ENCODE assay signal across 8 cellular contexts in genomic region chr7:81769891-81770818, GRCh38. TPM values are rescaled to one million over a fixed set of nuclear protein-coding genes. Genes with fewer than 3 reads are reported as not detected.
DNase-seq lines count a peak whose midpoint lies in the region; ATAC-seq and TF ChIP-seq lines count a peak whose summit lies in the region.

Gene HGF, minus strand, starts transcription at chr7:81770047. Its CDS starts 76 bp downstream, at chr7:81769971.

- H3K27me3 Mint-ChIP-seq in osteocyte (ENCODE audit: unreplicated experiment) (no peaks in the 10 kb centered on the region), Calu3 (ENCODE audit: unreplicated experiment) (no peaks in the 10 kb centered on the region)

- ATAC-seq in GM18867 (IDR thresholded peaks at IDR 0.05; ENCODE audit: unreplicated experiment) (no peak), GM21786 (IDR thresholded peaks at IDR 0.05; ENCODE audit: unreplicated experiment) (no peak)

- intact Hi-C loops in Calu3 (cut with micrococcal nuclease; ENCODE audit: unreplicated experiment) = no loop called here

- CTCF ChIA-PET in Calu3 (lab: Charles Lee) = interaction anchor here (0.6 kb wide), 1 partner anchor 270 kb away, joined by 3 read pairs; no protein-coding TSS in a partner anchor

- DNase-seq in EL = peak; percentile 63
- peak; percentile 59 for DNase-seq in OCI-M1 (lab: John Stamatoyannopoulos, UW)
- peak; percentile 94 for DNase-seq in fibroblast of villous mesenchyme (ENCODE audit: low read depth)
- no peak for DNase-seq in osteocyte (ENCODE audit: extremely low spot score, unreplicated experiment)
- DNase-seq in Calu3 = no peak
- no peak for DNase-seq in OCI-M2 (lab: John Stamatoyannopoulos, UW; ENCODE audit: unreplicated experiment)

- H3K9me3 Mint-ChIP-seq in osteocyte (ENCODE audit: unreplicated experiment) (peaks cover 5% of the 10 kb centered on the region), Calu3 (ENCODE audit: low read depth, unreplicated experiment) (no peaks in the 10 kb centered on the region)

- peak within 1 kb of the TSS; percentile 83 for H3K4me3 ChIP-seq in fibroblast of villous mesenchyme (ENCODE audit: low read depth, low read length)

- no TSS peak for BruUV-seq in Calu3 (replicated peaks; lab: Mats Ljungman, UMichigan)

- peak within 1 kb of the TSS; percentile 70 for H3K4me3 Mint-ChIP-seq in osteocyte (ENCODE audit: unreplicated experiment)
- no peak within 1 kb of the TSS for H3K4me3 Mint-ChIP-seq in Calu3 (ENCODE audit: low read depth, unreplicated experiment)

- TF ChIP-seq CTCF in fibroblast of villous mesenchyme (IDR thresholded peaks at IDR 0.05; ENCODE audit: insufficient read depth, low read depth, low read length) (peak; percentile 38), osteocyte (IDR thresholded peaks at IDR 0.05) (peak; percentile 24), Calu3 (IDR thresholded peaks at IDR 0.05; ENCODE audit: unreplicated experiment) (no peak)

- H3K4me1 Mint-ChIP-seq in osteocyte (ENCODE audit: unreplicated experiment) (peaks cover 57% of the 10 kb centered on the region), Calu3 (ENCODE audit: low read depth, unreplicated experiment) (no peaks in the 10 kb centered on the region)

- H3K36me3 Mint-ChIP-seq in osteocyte (ENCODE audit: unreplicated experiment) (peaks cover 25% of the 10 kb centered on the region), Calu3 (ENCODE audit: insufficient read depth, unreplicated experiment) (no peaks in the 10 kb centered on the region)

- H3K27ac Mint-ChIP-seq in osteocyte (ENCODE audit: unreplicated experiment) (peak within 1 kb of the TSS; percentile 79), Calu3 (ENCODE audit: unreplicated experiment) (no peak within 1 kb of the TSS)

RNA-seq across cellular contexts. Expression of gene HGF, which starts in this region (rescaled TPM):
- total RNA-seq in fibroblast of villous mesenchyme (33.2 and 60.6 TPM in 2 replicates), osteocyte (13.9 and 16.0 TPM in 2 replicates), Calu3 (2022) (not detected in 2 replicates)

Comparison
In these comparisons a context has a peak if more than half of its experiments do, and no peak if none do; other contexts are left out.
1. RNA of gene HGF (total RNA-seq): 33.2 to 60.6 TPM in fibroblast of villous mesenchyme and 13.9 to 16.0 TPM in osteocyte; not detected in Calu3; every median in the first group is over 10 times any median in the second.
2. DNase-seq: peak in EL (single experiment), OCI-M1 (single experiment) and fibroblast of villous mesenchyme (single experiment); none in osteocyte (single experiment), Calu3 (single experiment) and OCI-M2 (single experiment).